Comparison of ENCODE assay signal across 1 cellular context in the genomic region with DNA sequence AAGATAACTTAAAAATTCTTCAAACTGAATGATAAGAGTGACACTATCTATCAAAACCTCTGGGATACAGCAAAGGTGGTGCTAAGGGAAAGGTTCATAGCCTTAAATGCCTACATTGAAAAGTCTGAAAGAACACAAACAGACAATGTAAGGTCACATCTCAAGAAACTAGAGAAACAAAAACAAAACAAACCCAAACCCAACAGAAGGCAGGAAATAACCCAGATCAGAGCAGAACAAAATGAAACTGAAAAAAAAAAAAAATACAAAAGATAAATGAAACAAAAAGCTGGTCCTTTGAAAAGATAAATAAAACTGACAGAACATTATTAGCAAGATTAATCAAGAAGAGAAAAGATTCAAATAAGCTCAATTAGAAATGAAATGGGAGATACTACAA.
TF ChIP-seq lines count a peak whose summit lies in the region.

No MANE protein-coding gene starts in this region.

TF ChIP-seq in HepG2, 621 proteins besides CTCF, POLR2A, EP300 and RAD21 (continued from another document):
- no peak for TF ChIP-seq PRDM15 (CRISPR knock-in tag; IDR thresholded peaks at IDR 0.05)
- no peak for TF ChIP-seq ZNF747 (CRISPR knock-in tag; IDR thresholded peaks at IDR 0.05; ENCODE audit: borderline replicate concordance)
- TF ChIP-seq, protein P1, sequence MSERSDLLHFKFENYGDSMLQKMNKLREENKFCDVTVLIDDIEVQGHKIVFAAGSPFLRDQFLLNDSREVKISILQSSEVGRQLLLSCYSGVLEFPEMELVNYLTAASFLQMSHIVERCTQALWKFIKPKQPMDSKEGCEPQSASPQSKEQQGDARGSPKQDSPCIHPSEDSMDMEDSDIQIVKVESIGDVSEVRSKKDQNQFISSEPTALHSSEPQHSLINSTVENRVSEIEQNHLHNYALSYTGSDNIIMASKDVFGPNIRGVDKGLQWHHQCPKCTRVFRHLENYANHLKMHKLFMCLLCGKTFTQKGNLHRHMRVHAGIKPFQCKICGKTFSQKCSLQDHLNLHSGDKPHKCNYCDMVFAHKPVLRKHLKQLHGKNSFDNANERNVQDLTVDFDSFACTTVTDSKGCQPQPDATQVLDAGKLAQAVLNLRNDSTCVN (CRISPR knock-in tag; IDR thresholded peaks at IDR 0.05; ENCODE audit: borderline replicate concordance) = no peak
- no peak for TF ChIP-seq ZNF891 (CRISPR knock-in tag; IDR thresholded peaks at IDR 0.05)
- no peak for TF ChIP-seq NFKBIZ (CRISPR knock-in tag; IDR thresholded peaks at IDR 0.05)
- no peak for TF ChIP-seq ZNF513 (CRISPR knock-in tag; conservative IDR thresholded peaks at IDR 0.05)
- no peak for TF ChIP-seq ZNF44 (CRISPR knock-in tag; IDR thresholded peaks at IDR 0.05)
